2 cellular contexts compared by ENCODE assay signal in the genomic region with DNA sequence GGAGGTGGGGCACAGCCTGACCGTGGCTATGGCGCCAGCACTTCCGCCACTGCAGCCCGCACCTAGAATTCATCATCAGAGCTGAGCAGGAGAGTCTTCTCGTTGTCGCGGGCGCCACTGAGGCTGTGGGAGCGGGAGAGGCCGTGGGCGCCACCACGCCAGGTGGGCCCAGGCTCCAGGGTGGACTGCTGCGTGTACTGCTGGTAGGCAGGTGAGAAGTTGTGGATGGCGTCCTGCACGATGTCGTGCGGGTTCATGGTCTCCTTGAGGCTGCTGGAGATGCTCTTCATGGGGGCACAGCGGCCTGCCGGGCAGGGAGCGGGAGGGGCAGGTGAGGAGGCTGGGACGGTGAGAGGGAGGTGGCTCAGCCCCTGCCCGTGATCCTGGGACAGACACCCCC.
TF ChIP-seq lines count a peak whose summit lies in the region.

No MANE protein-coding gene starts in this region.

TF ChIP-seq in HEK293, 187 proteins besides CTCF, POLR2A, EP300 and RAD21:
- TF ChIP-seq, protein P1, sequence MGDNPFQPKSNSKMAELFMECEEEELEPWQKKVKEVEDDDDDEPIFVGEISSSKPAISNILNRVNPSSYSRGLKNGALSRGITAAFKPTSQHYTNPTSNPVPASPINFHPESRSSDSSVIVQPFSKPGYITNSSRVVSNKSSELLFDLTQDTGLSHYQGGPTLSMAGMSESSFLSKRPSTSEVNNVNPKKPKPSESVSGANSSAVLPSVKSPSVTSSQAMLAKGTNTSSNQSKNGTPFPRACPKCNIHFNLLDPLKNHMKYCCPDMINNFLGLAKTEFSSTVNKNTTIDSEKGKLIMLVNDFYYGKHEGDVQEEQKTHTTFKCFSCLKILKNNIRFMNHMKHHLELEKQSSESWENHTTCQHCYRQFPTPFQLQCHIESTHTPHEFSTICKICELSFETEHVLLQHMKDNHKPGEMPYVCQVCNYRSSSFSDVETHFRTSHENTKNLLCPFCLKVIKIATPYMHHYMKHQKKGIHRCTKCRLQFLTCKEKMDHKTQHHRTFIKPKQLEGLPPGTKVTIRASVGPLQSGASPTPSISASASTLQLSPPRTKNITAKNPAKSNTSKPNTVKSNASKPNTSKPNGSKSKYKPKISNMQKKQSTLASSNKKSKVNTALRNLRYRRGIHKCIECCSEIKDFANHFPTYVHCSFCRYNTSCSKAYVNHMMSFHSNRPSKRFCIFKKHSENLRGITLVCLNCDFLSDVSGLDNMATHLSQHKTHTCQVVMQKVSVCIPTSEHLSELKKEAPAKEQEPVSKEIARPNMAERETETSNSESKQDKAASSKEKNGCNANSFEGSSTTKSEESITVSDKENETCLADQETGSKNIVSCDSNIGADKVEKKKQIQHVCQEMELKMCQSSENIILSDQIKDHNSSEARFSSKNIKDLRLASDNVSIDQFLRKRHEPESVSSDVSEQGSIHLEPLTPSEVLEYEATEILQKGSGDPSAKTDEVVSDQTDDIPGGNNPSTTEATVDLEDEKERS (tag by site-specific recombination; IDR thresholded peaks at IDR 0.05) = no peak
- peak; percentile 8; the same call in 1 of the 2 replicates for TF ChIP-seq ZIC2 (tag by site-specific recombination; IDR thresholded peaks at IDR 0.05)
- TF ChIP-seq ZNF223 (tag by site-specific recombination; IDR thresholded peaks at IDR 0.05) = no peak
TF ChIP-seq in HEK293: peak in this region for 1.

TF ChIP-seq in K562, 482 proteins besides CTCF, POLR2A, EP300 and RAD21:
- TF ChIP-seq, protein P2, sequence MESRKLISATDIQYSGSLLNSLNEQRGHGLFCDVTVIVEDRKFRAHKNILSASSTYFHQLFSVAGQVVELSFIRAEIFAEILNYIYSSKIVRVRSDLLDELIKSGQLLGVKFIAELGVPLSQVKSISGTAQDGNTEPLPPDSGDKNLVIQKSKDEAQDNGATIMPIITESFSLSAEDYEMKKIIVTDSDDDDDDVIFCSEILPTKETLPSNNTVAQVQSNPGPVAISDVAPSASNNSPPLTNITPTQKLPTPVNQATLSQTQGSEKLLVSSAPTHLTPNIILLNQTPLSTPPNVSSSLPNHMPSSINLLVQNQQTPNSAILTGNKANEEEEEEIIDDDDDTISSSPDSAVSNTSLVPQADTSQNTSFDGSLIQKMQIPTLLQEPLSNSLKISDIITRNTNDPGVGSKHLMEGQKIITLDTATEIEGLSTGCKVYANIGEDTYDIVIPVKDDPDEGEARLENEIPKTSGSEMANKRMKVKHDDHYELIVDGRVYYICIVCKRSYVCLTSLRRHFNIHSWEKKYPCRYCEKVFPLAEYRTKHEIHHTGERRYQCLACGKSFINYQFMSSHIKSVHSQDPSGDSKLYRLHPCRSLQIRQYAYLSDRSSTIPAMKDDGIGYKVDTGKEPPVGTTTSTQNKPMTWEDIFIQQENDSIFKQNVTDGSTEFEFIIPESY (CRISPR knock-in tag; IDR thresholded peaks at IDR 0.05) = peak; percentile 6; the same call in 1 of the 2 replicates
- TF ChIP-seq, protein P3, sequence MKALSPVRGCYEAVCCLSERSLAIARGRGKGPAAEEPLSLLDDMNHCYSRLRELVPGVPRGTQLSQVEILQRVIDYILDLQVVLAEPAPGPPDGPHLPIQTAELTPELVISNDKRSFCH (CRISPR knock-in tag; IDR thresholded peaks at IDR 0.05) = no peak
- TF ChIP-seq, protein P3 (tag; IDR thresholded peaks at IDR 0.05) = no peak
